9 cellular contexts compared by ENCODE assay signal in the genomic region with DNA sequence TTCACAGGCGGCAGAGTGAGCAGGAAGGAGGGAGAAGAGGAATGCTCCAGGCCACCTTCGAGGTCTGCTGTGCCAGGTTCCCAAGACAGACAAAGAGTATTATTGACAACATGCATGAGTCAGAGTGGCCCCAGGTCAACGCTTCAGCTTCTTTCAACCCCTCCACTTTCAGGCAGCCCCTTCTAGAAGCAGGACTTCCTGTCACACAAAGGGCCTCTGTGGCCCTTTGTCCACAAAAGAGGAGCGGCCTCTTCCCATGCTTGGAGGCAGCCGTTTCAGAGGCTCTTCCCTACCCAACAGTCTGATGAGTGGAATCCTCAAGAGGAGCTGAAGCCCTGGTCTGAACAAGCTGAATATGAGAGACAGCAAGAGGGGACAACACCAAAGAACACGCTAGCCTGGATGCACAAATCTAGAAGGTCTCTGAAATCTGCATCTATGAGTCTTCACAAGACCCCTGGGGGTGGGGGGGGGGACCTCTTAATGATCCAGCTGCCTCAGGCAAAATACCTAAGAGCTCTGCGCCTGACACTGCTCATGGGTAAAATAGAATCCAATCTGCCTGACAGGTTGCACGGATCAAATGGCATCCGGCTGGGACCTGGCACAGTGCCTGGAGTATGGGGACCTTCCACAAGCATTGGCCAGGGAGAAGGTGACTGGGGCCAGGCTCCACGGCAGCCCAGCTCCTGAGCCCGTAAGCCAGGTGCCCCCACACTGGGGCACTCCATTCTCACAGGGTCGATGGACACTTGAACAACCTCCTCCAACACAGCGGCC.
DNase-seq lines count a peak whose midpoint lies in the region; ATAC-seq and TF ChIP-seq lines count a peak whose summit lies in the region.
"Had no signal": no experiment of that assay in that cellular context is flagged by ENCODE, and none has a peak within 500 bp of the region (broad histone marks: within the 10 kb centered on the region; RNA-seq: fewer than 3 reads in every experiment).

No MANE protein-coding gene starts in this region.

- peaks cover 0 to 3% (median 2%) of the 10 kb centered on the region in 3 donors for H3K27me3 Mint-ChIP-seq in CD14-positive monocyte (ENCODE audit: low read depth in 3 of 3)
- H3K27me3 Mint-ChIP-seq: activated T-cell treated with anti-CD3 and anti-CD28 coated beads, Interleukin-2, amount 50 U/mL, for 24 hours had no signal

- no peaks in the 10 kb centered on the region for H3K9me3 Mint-ChIP-seq in CD14-positive monocyte
- H3K9me3 Mint-ChIP-seq: activated T-cell treated with anti-CD3 and anti-CD28 coated beads, Interleukin-2, amount 50 U/mL, for 24 hours had no signal

- intact Hi-C loops in CD14-positive monocyte (cut with micrococcal nuclease), result no loop called here
- intact Hi-C loops in breast epithelium (cut with DNase I; ENCODE audit: low total_unique reads), result no loop called here

- peak overlapping the region; percentile 93 to 94 for H3K27ac ChIP-seq in breast epithelium

- peaks cover 0 to 32% of the 10 kb centered on the region in 2 donors for H3K4me1 ChIP-seq in breast epithelium

- DNase-seq in CD14-positive monocyte (ENCODE audit: low spot score), result no peak
- peak; percentile 60 for DNase-seq in NCI-H1105 (lab: John Stamatoyannopoulos, UW)
- peak; percentile 81 to 83 for DNase-seq in breast epithelium (ENCODE audit: low spot score in 2 of 2)
- peak; percentile 67 to 74 for DNase-seq in lung microvascular endothelial cell (ENCODE audit: low read depth in 2 of 2)
- DNase-seq in ACHN, result no peak
- no peak for DNase-seq in activated CD4-positive, alpha-beta T cell treated with anti-CD3 and anti-CD28 coated beads, Interleukin-2, amount 50 U/mL, for 48 hours
- DNase-seq in stimulated activated CD4-positive, alpha-beta T cell treated with anti-CD3 and anti-CD28 coated beads, Interleukin-15, amount 100 ng/mL, for 24 hours, result no peak
- DNase-seq: activated T-cell treated with anti-CD3 and anti-CD28 coated beads, Interleukin-2, amount 50 U/mL, for 24 hours had no signal

- H3K27me3 ChIP-seq in breast epithelium, result no peaks in the 10 kb centered on the region

- peaks cover 50 to 56% of the 10 kb centered on the region in 2 donors for H3K36me3 Mint-ChIP-seq in CD14-positive monocyte

- TF ChIP-seq CTCF in CD14-positive monocyte (IDR thresholded peaks at IDR 0.05), result no peak
- TF ChIP-seq CTCF in breast epithelium (IDR thresholded peaks at IDR 0.05), result no peak

- no peaks in the 10 kb centered on the region for H3K9me3 ChIP-seq in breast epithelium

- peak overlapping the region in 1 of 3 donors; percentile 7 for H3K4me3 ChIP-seq in breast epithelium

- in situ Hi-C loops in ACHN (cut with HindIII; ENCODE audit: low pct_ligation_motif_present, low pct_unique_long_range_greater_than_20kb, low sequenced_read_pairs), result no loop called here

- H3K4me1 Mint-ChIP-seq in CD14-positive monocyte, result peaks cover 34% of the 10 kb centered on the region

- no peaks in the 10 kb centered on the region for H3K36me3 ChIP-seq in breast epithelium

- H3K27ac Mint-ChIP-seq in CD14-positive monocyte, result peak overlapping the region in 6 of 7 donors; percentile 27 to 76 (median 60)
- H3K27ac Mint-ChIP-seq: activated T-cell treated with anti-CD3 and anti-CD28 coated beads, Interleukin-2, amount 50 U/mL, for 24 hours had no signal

- TF ChIP-seq POLR2A in breast epithelium (IDR thresholded peaks at IDR 0.05), result no peak

- ATAC-seq in HG02610 (IDR thresholded peaks at IDR 0.05; ENCODE audit: unreplicated experiment), result no peak

- no peak overlapping the region for H3K4me3 Mint-ChIP-seq in CD14-positive monocyte
- H3K4me3 Mint-ChIP-seq: activated T-cell treated with anti-CD3 and anti-CD28 coated beads, Interleukin-2, amount 50 U/mL, for 24 hours had no signal

Comparison
In these comparisons a context has a peak if more than half of its experiments do, and no peak if none do; other contexts are left out.
1. DNase-seq: peak in NCI-H1105 (single experiment), breast epithelium (2 of 2) and lung microvascular endothelial cell (2 of 2); none in CD14-positive monocyte (single experiment), ACHN (single experiment), activated CD4-positive, alpha-beta T cell treated with anti-CD3 and anti-CD28 coated beads, Interleukin-2, amount 50 U/mL, for 48 hours (0 of 2) and stimulated activated CD4-positive, alpha-beta T cell treated with anti-CD3 and anti-CD28 coated beads, Interleukin-15, amount 100 ng/mL, for 24 hours (single experiment).